Comparison of ENCODE assay signal across 9 cellular contexts in genomic region chr19:10421240-10421948, GRCh38. TPM values are rescaled to one million over a fixed set of nuclear protein-coding genes. Genes with fewer than 3 reads are reported as not detected.
A peak's percentile ranks its signal among the peaks of the same experiment; 100 is the strongest.
DNase-seq lines count a peak whose midpoint lies in the region; ATAC-seq, FAIRE-seq and TF ChIP-seq lines count a peak whose summit lies in the region.
"Had no signal": no experiment of that assay in that cellular context is flagged by ENCODE, and none has a peak within 500 bp of the region (broad histone marks: within the 10 kb centered on the region; RNA-seq: fewer than 3 reads in every experiment).

No MANE protein-coding gene starts in this region.

- H3K9ac ChIP-seq in HUES48 (ENCODE audit: low read depth, low read length): no peak overlapping the region

- H3K4me1 ChIP-seq in Caco-2 (peaks cover 15% of the 10 kb centered on the region), HUES48 (ENCODE audit: control insufficient read depth, insufficient read depth, low read length) (peaks cover 19% of the 10 kb centered on the region)

- no peak for DNase-seq in Caco-2
- DNase-seq in activated CD8-positive, alpha-beta T cell treated with anti-CD3 and anti-CD28 coated beads for 36 hours: peak; percentile 82
- no peak for DNase-seq in natural killer cell
- no peak for DNase-seq in NCI-H1092 treated with DMSO at 0.1 percent for 48 hours (lab: John Stamatoyannopoulos, UW)
- no peak for DNase-seq in frontal cortex (ENCODE audit: low spot score in 2 of 2)
- no peak for DNase-seq in middle frontal gyrus (ENCODE audit: extremely low spot score, low spot score)
- DNase-seq in substantia nigra (lab: John Stamatoyannopoulos, UW): no peak

- no peak overlapping the region for H3K27ac ChIP-seq in HUES48 (ENCODE audit: low read depth, low read length)
- H3K27ac ChIP-seq in substantia nigra (ENCODE audit: low read depth, low read length, poor library complexity, severe bottlenecking): no peak overlapping the region

- H3K4me3 Mint-ChIP-seq in Caco-2 (ENCODE audit: unreplicated experiment) (peak overlapping the region; percentile 47), natural killer cell (peak overlapping the region; percentile 68)
- H3K4me3 Mint-ChIP-seq in activated CD8-positive, alpha-beta T cell treated with anti-CD3 and anti-CD28 coated beads for 36 hours: peak overlapping the region; percentile 76

- H3K4me1 Mint-ChIP-seq in Caco-2 (ENCODE audit: low read depth, unreplicated experiment) (peaks cover 16% of the 10 kb centered on the region), natural killer cell (peaks cover 42 to 64% of the 10 kb centered on the region in 2 donors)
- peaks cover 70% of the 10 kb centered on the region for H3K4me1 Mint-ChIP-seq in activated CD8-positive, alpha-beta T cell treated with anti-CD3 and anti-CD28 coated beads for 36 hours (ENCODE audit: low read depth)

- H3K4me3 ChIP-seq in Caco-2 (ENCODE audit: low read depth, low read length) (no peak overlapping the region), HUES48 (ENCODE audit: low read depth, low read length) (0 out of 2 replicates have a peak overlapping the region, but pooled peaks have one; percentile 56)

- POLR2A ChIA-PET in Caco-2 (lab: Charles Lee): no interaction called here
- POLR2A ChIA-PET in activated CD8-positive, alpha-beta T cell treated with anti-CD3 and anti-CD28 coated beads for 36 hours (lab: Charles Lee): interaction anchor here (1.2 to 9.7 kb wide), 3 partner anchors 10 to 17 kb away, joined by 9 to 161 read pairs (median 11); partner anchors contain the start of gene CDC37

- no peaks in the 10 kb centered on the region for H3K9me3 Mint-ChIP-seq in Caco-2 (ENCODE audit: unreplicated experiment)
- H3K9me3 Mint-ChIP-seq in activated CD8-positive, alpha-beta T cell treated with anti-CD3 and anti-CD28 coated beads for 36 hours: no peaks in the 10 kb centered on the region
- H3K9me3 Mint-ChIP-seq in natural killer cell: no peaks in the 10 kb centered on the region

- BruUV-seq in Caco-2 (replicated peaks; lab: Mats Ljungman, UMichigan): no TSS peak

- H3K27me3 Mint-ChIP-seq in Caco-2 (ENCODE audit: insufficient read depth, unreplicated experiment) (peaks cover 32% of the 10 kb centered on the region), natural killer cell (ENCODE audit: low read depth in 2 of 2) (peaks cover 21 to 34% of the 10 kb centered on the region in 2 donors)
- H3K27me3 Mint-ChIP-seq in activated CD8-positive, alpha-beta T cell treated with anti-CD3 and anti-CD28 coated beads for 36 hours: peaks cover 21% of the 10 kb centered on the region

- no peaks in the 10 kb centered on the region for H3K36me3 ChIP-seq in Caco-2 (ENCODE audit: control insufficient read depth, insufficient read depth, low read length)
- no peaks in the 10 kb centered on the region for H3K36me3 ChIP-seq in HUES48 (ENCODE audit: control insufficient read depth, insufficient read depth, low read length)

- no peak for TF ChIP-seq CTCF in Caco-2 (IDR thresholded peaks at IDR 0.05; ENCODE audit: insufficient read depth in 1 of 2, low read depth in 1 of 2, low read length in 1 of 2, severe bottlenecking in 1 of 2, unreplicated experiment in 1 of 2)
- peak; percentile 58 for TF ChIP-seq CTCF in activated CD8-positive, alpha-beta T cell treated with anti-CD3 and anti-CD28 coated beads for 36 hours (IDR thresholded peaks at IDR 0.05)
- TF ChIP-seq CTCF in natural killer cell (IDR thresholded peaks at IDR 0.05): peak; percentile 52

- ATAC-seq in activated CD8-positive, alpha-beta T cell treated with anti-CD3 and anti-CD28 coated beads for 36 hours: peak; percentile 7
- no peak for ATAC-seq in natural killer cell

- no peaks in the 10 kb centered on the region for H3K9me3 ChIP-seq in Caco-2
- H3K9me3 ChIP-seq in HUES48 (ENCODE audit: control insufficient read depth, insufficient read depth, low read length): no peaks in the 10 kb centered on the region

- H3K27ac Mint-ChIP-seq in Caco-2 (ENCODE audit: unreplicated experiment): no peak overlapping the region
- H3K27ac Mint-ChIP-seq in activated CD8-positive, alpha-beta T cell treated with anti-CD3 and anti-CD28 coated beads for 36 hours: peak overlapping the region; percentile 71
- peak overlapping the region; percentile 71 to 84 for H3K27ac Mint-ChIP-seq in natural killer cell

- CTCF ChIA-PET in Caco-2 (lab: Charles Lee): interaction anchor here (0.6 kb wide), 2 partner anchors 110 to 223 kb away, joined by 3 to 6 read pairs; no protein-coding TSS in a partner anchor
- CTCF ChIA-PET in activated CD8-positive, alpha-beta T cell treated with anti-CD3 and anti-CD28 coated beads for 36 hours (lab: Charles Lee): interaction anchor here (0.7 to 22.7 kb wide), 8 partner anchors 10 to 189 kb away, joined by 3 to 587 read pairs (median 4); partner anchors contain the start of genes CDC37, ICAM1 and ICAM5

- intact Hi-C loops in Caco-2 (cut with micrococcal nuclease; ENCODE audit: unreplicated experiment) (no loop called here), natural killer cell (cut with micrococcal nuclease) (loop anchor here (5.0 kb wide), 1 partner anchor 231 kb away; the partner anchor contains the start of gene ILF3)
- intact Hi-C loops in activated CD8-positive, alpha-beta T cell treated with anti-CD3 and anti-CD28 coated beads for 36 hours (cut with micrococcal nuclease): no loop called here

- H3K36me3 Mint-ChIP-seq in Caco-2 (ENCODE audit: insufficient read depth, unreplicated experiment) (peaks cover 5% of the 10 kb centered on the region), natural killer cell (no peaks in the 10 kb centered on the region)
- H3K36me3 Mint-ChIP-seq in activated CD8-positive, alpha-beta T cell treated with anti-CD3 and anti-CD28 coated beads for 36 hours (ENCODE audit: low read depth): peaks cover 6% of the 10 kb centered on the region

- no peak for FAIRE-seq in frontal cortex (lab: Jason Lieb, UNC)
- FAIRE-seq: H54 had no signal

- peaks cover 7% of the 10 kb centered on the region for H3K27me3 ChIP-seq in Caco-2 (replicated peaks; ENCODE audit: control insufficient read depth, insufficient read depth, low read length)
- H3K27me3 ChIP-seq in HUES48 (ENCODE audit: control insufficient read depth, insufficient read depth, low read length): peaks cover 93% of the 10 kb centered on the region

RNA-seq across cellular contexts. Expression of gene PDE4A, which starts 1.1 kb away (rescaled TPM):
- total RNA-seq in Caco-2 (2022): 3.6 and 3.7 TPM in 2 replicates
- 10 to 100 TPM; 24.6 to 25.5 TPM for total RNA-seq in activated CD8-positive, alpha-beta T cell treated with anti-CD3 and anti-CD28 coated beads for 36 hours
- total RNA-seq in natural killer cell: 10 to 100 TPM; 34.2 to 46.2 (median 44.9) TPM
- total RNA-seq in frontal cortex: 3.3 TPM

RNA-seq across cellular contexts. Expression of gene CDC37, which starts 18.1 kb away (rescaled TPM):
- 154 and 164 TPM in 2 replicates for total RNA-seq in Caco-2 (2022)
- total RNA-seq in activated CD8-positive, alpha-beta T cell treated with anti-CD3 and anti-CD28 coated beads for 36 hours: 100 to 1,000 TPM; 236 to 238 TPM
- 100 to 1,000 TPM; 211 to 242 (median 223) TPM for total RNA-seq in natural killer cell
- 44.0 TPM for total RNA-seq in frontal cortex

RNA-seq across cellular contexts. Expression of gene TYK2, which starts 41.0 kb away (rescaled TPM):
- 124 and 134 TPM in 2 replicates for total RNA-seq in Caco-2 (2022)
- 100 to 1,000 TPM; 143 TPM for total RNA-seq in activated CD8-positive, alpha-beta T cell treated with anti-CD3 and anti-CD28 coated beads for 36 hours
- 100 to 1,000 TPM; 401 to 469 (median 454) TPM for total RNA-seq in natural killer cell
- total RNA-seq in frontal cortex: 29.8 TPM

Comparison
In these comparisons a context has a peak if more than half of its experiments do, and no peak if none do; other contexts are left out.
1. CTCF ChIP-seq: peak in activated CD8-positive, alpha-beta T cell treated with anti-CD3 and anti-CD28 coated beads for 36 hours (single experiment) and natural killer cell (single experiment); none in Caco-2 (0 of 2).
2. Peak in every context shown above with its lines, with median percentiles within 50 percentile points of each other: H3K4me3 Mint-ChIP-seq.